Comparison of ENCODE assay signal across 23 cellular contexts in genomic region chr11:95359323-95359656, GRCh38.
"Had no signal": no experiment of that assay in that cellular context is flagged by ENCODE, and none has a peak within 500 bp of the region (broad histone marks: within the 10 kb centered on the region; RNA-seq: fewer than 3 reads in every experiment).

No MANE protein-coding gene starts in this region.

- H3K4me3 Mint-ChIP-seq: activated naive CD4-positive, alpha-beta T cell treated with anti-CD3 and anti-CD28 coated beads, Interleukin-2, amount 10 ng/mL, durations not matched to agents 7 days and 5 days; activated naive CD8-positive, alpha-beta T cell treated with anti-CD3 and anti-CD28 coated beads, Interleukin-2, amount 50 U/mL, for 24 hours; immature natural killer cell; nephron progenitor cell; stimulated activated naive CD8-positive, alpha-beta T cell treated with anti-CD3 and anti-CD28 coated beads, Interleukin-15, amount 100 ng/mL, for 72 hours had no signal

- H3K9me3 ChIP-seq: heart right ventricle, lower lobe of right lung, right atrium auricular region, testis had no signal

- H3K27me3 ChIP-seq: heart right ventricle, right atrium auricular region, testis had no signal

- H3K27ac Mint-ChIP-seq: activated naive CD4-positive, alpha-beta T cell treated with anti-CD3 and anti-CD28 coated beads, Interleukin-2, amount 10 ng/mL, durations not matched to agents 7 days and 5 days; activated naive CD8-positive, alpha-beta T cell treated with anti-CD3 and anti-CD28 coated beads, Interleukin-2, amount 50 U/mL, for 24 hours; immature natural killer cell; stimulated activated naive CD8-positive, alpha-beta T cell treated with anti-CD3 and anti-CD28 coated beads, Interleukin-15, amount 100 ng/mL, for 72 hours had no signal

- DNase-seq: activated CD4-positive, CD25-positive, alpha-beta regulatory T cell treated with anti-CD3 and anti-CD28 coated beads, Interleukin-2, amount 50 U/mL, for 72 hours; activated CD8-positive, alpha-beta memory T cell treated with anti-CD3 and anti-CD28 coated beads for 24 hours; activated CD8-positive, alpha-beta memory T cell treated with anti-CD3 and anti-CD28 coated beads, Interleukin-2, amount 50 U/mL, for 48 hours; activated effector memory CD4-positive, alpha-beta T cell treated with Interleukin-2 at 50 U/mL for 16 hours; activated naive CD4-positive, alpha-beta T cell treated with anti-CD3 and anti-CD28 coated beads, Interleukin-2, amount 10 ng/mL, durations not matched to agents 7 days and 5 days; activated naive CD8-positive, alpha-beta T cell treated with anti-CD3 and anti-CD28 coated beads, Interleukin-2, amount 50 U/mL, for 24 hours; activated T-cell treated with anti-CD3 and anti-CD28 coated beads, Interleukin-2, amount 50 U/mL, for 48 hours; anterior cingulate cortex; cortex of kidney; effector CD4-positive, alpha-beta T cell; immature natural killer cell; lower lobe of right lung; midbrain; nephron progenitor cell; occipital lobe; stimulated activated CD4-positive, alpha-beta T cell treated with anti-CD3 and anti-CD28 coated beads, Interleukin-15, amount 100 ng/mL, for 24 hours; stimulated activated CD4-positive, alpha-beta T cell treated with anti-CD3 and anti-CD28 coated beads, Interleukin-2, amount 100 ng/mL, for 48 hours; stimulated activated naive CD8-positive, alpha-beta T cell treated with anti-CD3 and anti-CD28 coated beads, Interleukin-15, amount 100 ng/mL, for 72 hours; testis had no signal

- ATAC-seq: activated naive CD8-positive, alpha-beta T cell treated with anti-CD3 and anti-CD28 coated beads, Interleukin-2, amount 50 U/mL, for 24 hours; stimulated activated naive CD8-positive, alpha-beta T cell treated with anti-CD3 and anti-CD28 coated beads, Interleukin-15, amount 100 ng/mL, for 72 hours had no signal

- H3K9me3 Mint-ChIP-seq: activated naive CD4-positive, alpha-beta T cell treated with anti-CD3 and anti-CD28 coated beads, Interleukin-2, amount 10 ng/mL, durations not matched to agents 7 days and 5 days; activated naive CD8-positive, alpha-beta T cell treated with anti-CD3 and anti-CD28 coated beads, Interleukin-2, amount 50 U/mL, for 24 hours; nephron progenitor cell; stimulated activated naive CD8-positive, alpha-beta T cell treated with anti-CD3 and anti-CD28 coated beads, Interleukin-15, amount 100 ng/mL, for 72 hours had no signal

- H3K27ac ChIP-seq: heart right ventricle, lower lobe of right lung, right atrium auricular region, testis, VCaP had no signal

- H3K36me3 Mint-ChIP-seq: activated naive CD4-positive, alpha-beta T cell treated with anti-CD3 and anti-CD28 coated beads, Interleukin-2, amount 10 ng/mL, durations not matched to agents 7 days and 5 days; immature natural killer cell had no signal

- H3K4me1 ChIP-seq: right atrium auricular region, testis had no signal

- H3K4me1 Mint-ChIP-seq: activated naive CD4-positive, alpha-beta T cell treated with anti-CD3 and anti-CD28 coated beads, Interleukin-2, amount 10 ng/mL, durations not matched to agents 7 days and 5 days; activated naive CD8-positive, alpha-beta T cell treated with anti-CD3 and anti-CD28 coated beads, Interleukin-2, amount 50 U/mL, for 24 hours; immature natural killer cell; stimulated activated naive CD8-positive, alpha-beta T cell treated with anti-CD3 and anti-CD28 coated beads, Interleukin-15, amount 100 ng/mL, for 72 hours had no signal

- H3K27me3 Mint-ChIP-seq: activated naive CD8-positive, alpha-beta T cell treated with anti-CD3 and anti-CD28 coated beads, Interleukin-2, amount 50 U/mL, for 24 hours; progenitor cell of endocrine pancreas; stimulated activated naive CD8-positive, alpha-beta T cell treated with anti-CD3 and anti-CD28 coated beads, Interleukin-15, amount 100 ng/mL, for 72 hours had no signal

- H3K36me3 ChIP-seq: heart right ventricle, lower lobe of right lung, right atrium auricular region had no signal

- H3K4me3 ChIP-seq: heart right ventricle, lower lobe of right lung, right atrium auricular region, testis had no signal
